ENCODE assay signal across 9 cellular contexts in genomic region chr5:44389410-44389879, GRCh38. TPM values are rescaled to one million over a fixed set of nuclear protein-coding genes. Genes with fewer than 3 reads are reported as not detected.
DNase-seq lines count a peak whose midpoint lies in the region; ATAC-seq and TF ChIP-seq lines count a peak whose summit lies in the region.
"Had no signal": no experiment of that assay in that cellular context is flagged by ENCODE, and none has a peak within 500 bp of the region (broad histone marks: within the 10 kb centered on the region; RNA-seq: fewer than 3 reads in every experiment).

FGF10 (minus strand) TSS chr5:44389420; CDS start chr5:44388682, 738 bp downstream.

- CTCF ChIA-PET in activated CD4-positive, alpha-beta memory T cell treated with anti-CD3 and anti-CD28 coated beads, Interleukin-2, amount 10 ng/mL, durations not matched to agents 7 days and 5 days (lab: Charles Lee) = no interaction called here

- H3K27me3 Mint-ChIP-seq in chondrocyte (ENCODE audit: low read depth) = peaks cover 69% of the 10 kb centered on the region
- H3K27me3 Mint-ChIP-seq in activated CD4-positive, alpha-beta memory T cell treated with anti-CD3 and anti-CD28 coated beads, Interleukin-2, amount 10 ng/mL, durations not matched to agents 7 days and 5 days = peaks cover 42% of the 10 kb centered on the region
- peaks cover 27% of the 10 kb centered on the region in 2 donors for H3K27me3 Mint-ChIP-seq in natural killer cell treated with Interleukin-12 subunit alpha and Interleukin-12 subunit beta and Interleukin-15 and Interleukin-18, amount 100 ng/mL, for 72 hours

- POLR2A ChIA-PET in activated CD4-positive, alpha-beta memory T cell treated with anti-CD3 and anti-CD28 coated beads, Interleukin-2, amount 10 ng/mL, durations not matched to agents 7 days and 5 days (lab: Charles Lee) = no interaction called here

- H3K27ac ChIP-seq in upper lobe of right lung = peak within 1 kb of the TSS; percentile 21
- H3K27ac ChIP-seq: BLaER1 had no signal

- H3K4me3 ChIP-seq in upper lobe of right lung = peak within 1 kb of the TSS; percentile 51
- H3K4me3 ChIP-seq: BLaER1 had no signal

- no peaks in the 10 kb centered on the region for H3K4me1 ChIP-seq in upper lobe of right lung
- H3K4me1 ChIP-seq: BLaER1 had no signal

- TF ChIP-seq CTCF in chondrocyte (IDR thresholded peaks at IDR 0.05) = no peak
- TF ChIP-seq CTCF in upper lobe of right lung (IDR thresholded peaks at IDR 0.05) = no peak

- peak within 1 kb of the TSS; percentile 72 for H3K4me3 Mint-ChIP-seq in chondrocyte (ENCODE audit: unreplicated experiment)
- no peak within 1 kb of the TSS for H3K4me3 Mint-ChIP-seq in activated CD4-positive, alpha-beta memory T cell treated with anti-CD3 and anti-CD28 coated beads, Interleukin-2, amount 10 ng/mL, durations not matched to agents 7 days and 5 days
- no peak within 1 kb of the TSS for H3K4me3 Mint-ChIP-seq in natural killer cell treated with Interleukin-12 subunit alpha and Interleukin-12 subunit beta and Interleukin-15 and Interleukin-18, amount 100 ng/mL, for 72 hours

- H3K27me3 ChIP-seq in upper lobe of right lung = peaks cover 24% of the 10 kb centered on the region

- H3K9me3 Mint-ChIP-seq in chondrocyte (ENCODE audit: low read depth) = no peaks in the 10 kb centered on the region
- H3K9me3 Mint-ChIP-seq in activated CD4-positive, alpha-beta memory T cell treated with anti-CD3 and anti-CD28 coated beads, Interleukin-2, amount 10 ng/mL, durations not matched to agents 7 days and 5 days = no peaks in the 10 kb centered on the region
- H3K9me3 Mint-ChIP-seq in natural killer cell treated with Interleukin-12 subunit alpha and Interleukin-12 subunit beta and Interleukin-15 and Interleukin-18, amount 100 ng/mL, for 72 hours = peaks cover 13% of the 10 kb centered on the region

- DNase-seq in NCI-H82 (lab: John Stamatoyannopoulos, UW) (peak; percentile 36), NCI-H82 treated with DMSO at 0.1 percent for 48 hours (lab: John Stamatoyannopoulos, UW; ENCODE audit: unreplicated experiment) (no peak), chondrocyte (ENCODE audit: low spot score) (no peak), medulla oblongata (ENCODE audit: extremely low spot score) (peak; percentile 17), upper lobe of right lung (peak; percentile 63)
- no peak for DNase-seq in activated CD4-positive, alpha-beta memory T cell treated with anti-CD3 and anti-CD28 coated beads, Interleukin-2, amount 10 ng/mL, durations not matched to agents 7 days and 5 days
- DNase-seq in natural killer cell treated with Interleukin-12 subunit alpha and Interleukin-12 subunit beta and Interleukin-15 and Interleukin-18, amount 100 ng/mL, for 72 hours (ENCODE audit: low spot score) = no peak

- H3K36me3 Mint-ChIP-seq in chondrocyte (ENCODE audit: low read depth) = no peaks in the 10 kb centered on the region
- no peaks in the 10 kb centered on the region for H3K36me3 Mint-ChIP-seq in activated CD4-positive, alpha-beta memory T cell treated with anti-CD3 and anti-CD28 coated beads, Interleukin-2, amount 10 ng/mL, durations not matched to agents 7 days and 5 days (ENCODE audit: low read depth)
- H3K36me3 Mint-ChIP-seq in natural killer cell treated with Interleukin-12 subunit alpha and Interleukin-12 subunit beta and Interleukin-15 and Interleukin-18, amount 100 ng/mL, for 72 hours = peaks cover 14% of the 10 kb centered on the region

- peak; percentile 75 for ATAC-seq in upper lobe of right lung
- no peak for ATAC-seq in GM19035 (IDR thresholded peaks at IDR 0.05; ENCODE audit: unreplicated experiment)
- no peak for ATAC-seq in natural killer cell treated with Interleukin-12 subunit alpha and Interleukin-12 subunit beta and Interleukin-15 and Interleukin-18, amount 100 ng/mL, for 72 hours

- intact Hi-C loops in upper lobe of right lung (cut with DNase I) = no loop called here

- H3K36me3 ChIP-seq in upper lobe of right lung = no peaks in the 10 kb centered on the region
- H3K36me3 ChIP-seq: BLaER1 had no signal

- no peak within 1 kb of the TSS for H3K27ac Mint-ChIP-seq in chondrocyte (ENCODE audit: unreplicated experiment)
- H3K27ac Mint-ChIP-seq in activated CD4-positive, alpha-beta memory T cell treated with anti-CD3 and anti-CD28 coated beads, Interleukin-2, amount 10 ng/mL, durations not matched to agents 7 days and 5 days = no peak within 1 kb of the TSS
- no peak within 1 kb of the TSS for H3K27ac Mint-ChIP-seq in natural killer cell treated with Interleukin-12 subunit alpha and Interleukin-12 subunit beta and Interleukin-15 and Interleukin-18, amount 100 ng/mL, for 72 hours

- peaks cover 22% of the 10 kb centered on the region for H3K4me1 Mint-ChIP-seq in chondrocyte (ENCODE audit: low read depth)
- peaks cover 3% of the 10 kb centered on the region for H3K4me1 Mint-ChIP-seq in activated CD4-positive, alpha-beta memory T cell treated with anti-CD3 and anti-CD28 coated beads, Interleukin-2, amount 10 ng/mL, durations not matched to agents 7 days and 5 days
- H3K4me1 Mint-ChIP-seq in natural killer cell treated with Interleukin-12 subunit alpha and Interleukin-12 subunit beta and Interleukin-15 and Interleukin-18, amount 100 ng/mL, for 72 hours (ENCODE audit: low read depth in 2 of 2) = no peaks in the 10 kb centered on the region

- no peaks in the 10 kb centered on the region for H3K9me3 ChIP-seq in upper lobe of right lung

RNA-seq across cellular contexts. Expression of gene FGF10, which starts in this region (rescaled TPM):
- total RNA-seq in chondrocyte (not detected in 3 replicates), upper lobe of right lung (2.7 TPM)
- total RNA-seq in activated CD4-positive, alpha-beta memory T cell treated with anti-CD3 and anti-CD28 coated beads, Interleukin-2, amount 10 ng/mL, durations not matched to agents 7 days and 5 days = not detected
- not detected for total RNA-seq in natural killer cell treated with Interleukin-12 subunit alpha and Interleukin-12 subunit beta and Interleukin-15 and Interleukin-18, amount 100 ng/mL, for 72 hours

Comparison
In these comparisons a context has a peak if more than half of its experiments do, and no peak if none do; other contexts are left out.
1. DNase-seq: peak in NCI-H82 (single experiment), medulla oblongata (single experiment) and upper lobe of right lung (single experiment); none in NCI-H82 treated with DMSO at 0.1 percent for 48 hours (single experiment), chondrocyte (single experiment), activated CD4-positive, alpha-beta memory T cell treated with anti-CD3 and anti-CD28 coated beads, Interleukin-2, amount 10 ng/mL, durations not matched to agents 7 days and 5 days (single experiment) and natural killer cell treated with Interleukin-12 subunit alpha and Interleukin-12 subunit beta and Interleukin-15 and Interleukin-18, amount 100 ng/mL, for 72 hours (single experiment).